21 cellular contexts compared by ENCODE assay signal in the genomic region with DNA sequence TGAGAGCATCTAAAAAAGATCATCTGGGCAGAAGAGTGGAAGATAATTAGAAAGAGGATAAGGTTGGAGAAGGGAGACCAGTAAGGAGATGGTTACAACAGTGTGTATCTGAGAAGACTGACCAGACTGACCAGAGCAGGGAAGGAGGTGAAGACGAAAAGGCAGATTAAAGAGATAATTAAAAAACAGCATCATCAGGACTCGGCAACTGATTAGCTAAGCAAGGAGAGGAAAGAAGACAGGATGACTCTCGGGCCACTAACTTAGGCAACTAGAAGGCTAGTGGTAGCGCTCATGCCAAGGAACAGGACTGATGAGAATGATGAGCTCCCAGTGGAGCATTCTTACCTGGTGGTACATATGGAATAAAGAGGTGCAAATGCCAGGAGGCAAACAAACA. TPM values are rescaled to one million over a fixed set of nuclear protein-coding genes. Genes with fewer than 3 reads are reported as not detected.
DNase-seq lines count a peak whose midpoint lies in the region; ATAC-seq, FAIRE-seq and TF ChIP-seq lines count a peak whose summit lies in the region.
"Had no signal": no experiment of that assay in that cellular context is flagged by ENCODE, and none has a peak within 500 bp of the region (broad histone marks: within the 10 kb centered on the region; RNA-seq: fewer than 3 reads in every experiment).

No MANE protein-coding gene starts in this region.

- TF ChIP-seq EP300 in GM12878 (IDR thresholded peaks at IDR 0.05; ENCODE audit: borderline replicate concordance in 1 of 2, control insufficient read depth in 1 of 2, low read depth in 2 of 2, low read length in 2 of 2) = no peak

- peaks cover 14% of the 10 kb centered on the region for H3K36me3 Mint-ChIP-seq in CD4-positive, CD25-positive, alpha-beta regulatory T cell

- SMC1A ChIA-PET in GM12878 (lab: Charles Lee; ENCODE audit: uncharacterized antibody, unreplicated experiment) = interaction anchor here (1.2 to 2.3 kb wide), 5 partner anchors 10 to 260 kb away, joined by 3 to 9 read pairs (median 6); no protein-coding TSS in a partner anchor

- no peak for TF ChIP-seq POLR2A in GM12878 (IDR thresholded peaks at IDR 0.05; ENCODE audit: low read depth, low read length)
- no peak for TF ChIP-seq POLR2A in heart left ventricle (IDR thresholded peaks at IDR 0.05)

- H4K20me1 ChIP-seq in GM12878 (ENCODE audit: control insufficient read depth, insufficient read depth) = no peaks in the 10 kb centered on the region

- WGBS in GM12878 (ENCODE audit: insufficient coverage, insufficient replicate concordance, low lambda C conversion rate, missing lambda C conversion rate) = 95% methylated on average over 4 of the region's 4 CpGs
- 93 to 96% (median 95%) methylated on average over 4 of the region's 4 CpGs for WGBS in heart left ventricle, 4 donors

- no peak for ATAC-seq in CD4-positive, CD25-positive, alpha-beta regulatory T cell (ENCODE audit: low read depth in 2 of 2)
- ATAC-seq in GM12878 (no peak), left colon (no peak), heart left ventricle (no peak), HG03095 (IDR thresholded peaks at IDR 0.05; ENCODE audit: unreplicated experiment) (no peak)
- ATAC-seq: GM23338 had no signal

- intact Hi-C loops in GM12878 (cut with micrococcal nuclease; ENCODE audit: unreplicated experiment) = no loop called here
- intact Hi-C loops in left colon (cut with DNase I, micrococcal nuclease) = no loop called here
- intact Hi-C loops in heart left ventricle (cut with DNase I) = no loop called here

- no peak for FAIRE-seq in GM12878 (lab: Jason Lieb, UNC)
- FAIRE-seq: D721Med, G401.6, GM18507, H54 had no signal

- H3K4me1 Mint-ChIP-seq in CD4-positive, CD25-positive, alpha-beta regulatory T cell = peaks cover 13 to 55% (median 24%) of the 10 kb centered on the region in 4 donors

- H3K4me3 ChIP-seq in CD4-positive, CD25-positive, alpha-beta regulatory T cell (ENCODE audit: low read depth, low read length) = peak overlapping the region; percentile 30
- H3K4me3 ChIP-seq in HEK293 (ENCODE audit: low read depth, low read length) (no peak overlapping the region), GM12878 (no peak overlapping the region), mucosa of rectum (ENCODE audit: low read length in 2 of 2) (peak overlapping the region in 1 of 2 donors; percentile 34), heart left ventricle (no peak overlapping the region)
- H3K4me3 ChIP-seq: GM23338 had no signal

- RAD21 ChIA-PET in GM12878 (lab: Charles Lee; ENCODE audit: unreplicated experiment) = interaction anchor here (0.9 to 1.3 kb wide), 2 partner anchors 10 to 34 kb away, joined by 3 read pairs; no protein-coding TSS in a partner anchor

- no peak for TF ChIP-seq RAD21 in GM12878 (IDR thresholded peaks at IDR 0.05; ENCODE audit: insufficient read depth, low read depth, low read length)

- H3K27me3 ChIP-seq in CD4-positive, CD25-positive, alpha-beta regulatory T cell (ENCODE audit: control insufficient read depth, insufficient read depth, low read length) = no peaks in the 10 kb centered on the region
- no peaks in the 10 kb centered on the region for H3K27me3 ChIP-seq in GM12878 (replicated peaks in 1 of 2; ENCODE audit: control insufficient read depth in 2 of 2, insufficient read depth in 2 of 2, low read length in 1 of 2)
- H3K27me3 ChIP-seq in mucosa of rectum (ENCODE audit: control insufficient read depth in 2 of 2, insufficient read depth in 2 of 2, low read length in 2 of 2) = no peaks in the 10 kb centered on the region
- H3K27me3 ChIP-seq in heart left ventricle = no peaks in the 10 kb centered on the region
- H3K27me3 ChIP-seq: BE2C had no signal

- peaks cover 32% of the 10 kb centered on the region for H3K79me2 ChIP-seq in GM12878 (ENCODE audit: control insufficient read depth, insufficient read depth, low read length)

- no peak overlapping the region for H3K9ac ChIP-seq in GM12878 (ENCODE audit: control insufficient read depth, insufficient read depth, low read length)
- no peak overlapping the region for H3K9ac ChIP-seq in mucosa of rectum (ENCODE audit: low read depth in 1 of 2, low read length in 2 of 2)
- H3K9ac ChIP-seq: KMS-11 had no signal

- no peak overlapping the region for H3K4me3 Mint-ChIP-seq in CD4-positive, CD25-positive, alpha-beta regulatory T cell
- H3K4me3 Mint-ChIP-seq: CD4-positive, alpha-beta T cell; GM23338; HFFc6 had no signal

- CTCF ChIA-PET in HEK293 (lab: Yijun Ruan, JAX) = interaction anchor here (0.6 to 1.5 kb wide), 5 partner anchors 9 to 658 kb away, joined by 3 to 4 read pairs (median 3); no protein-coding TSS in a partner anchor
- CTCF ChIA-PET in GM12878 (lab: Yijun Ruan, JAX) = interaction anchor here (0.6 to 2.3 kb wide), 9 partner anchors 10 to 834 kb away, joined by 3 to 6 read pairs (median 4); a partner anchor contains a TSS

- no peak overlapping the region for H3K27ac Mint-ChIP-seq in CD4-positive, CD25-positive, alpha-beta regulatory T cell
- H3K27ac Mint-ChIP-seq: CD4-positive, alpha-beta T cell; GM23338; HFFc6 had no signal

- H3K9me3 Mint-ChIP-seq in CD4-positive, CD25-positive, alpha-beta regulatory T cell = no peaks in the 10 kb centered on the region
- H3K9me3 Mint-ChIP-seq: CD4-positive, alpha-beta T cell; GM23338; HFFc6 had no signal

- H3K27ac ChIP-seq in CD4-positive, CD25-positive, alpha-beta regulatory T cell (ENCODE audit: insufficient read depth, low read length, poor library complexity, severe bottlenecking) = no peak overlapping the region
- no peak overlapping the region for H3K27ac ChIP-seq in HEK293 (ENCODE audit: extremely low read depth, low read depth, low read length)
- no peak overlapping the region for H3K27ac ChIP-seq in GM12878 (ENCODE audit: control insufficient read depth, insufficient read depth)
- peak overlapping the region; percentile 47 to 59 for H3K27ac ChIP-seq in mucosa of rectum (ENCODE audit: low read depth in 2 of 2, low read length in 2 of 2)
- no peak overlapping the region for H3K27ac ChIP-seq in heart left ventricle
- H3K27ac ChIP-seq: KMS-11 had no signal

- in situ Hi-C loops in GM12878 (cut with MboI) = no loop called here

- no peak for DNase-seq in CD4-positive, CD25-positive, alpha-beta regulatory T cell
- DNase-seq in GM12878 (ENCODE audit: low read depth, low spot score) (no peak), left colon (no peak), NCI-H2107 treated with DMSO at 0.1 percent for 48 hours (lab: John Stamatoyannopoulos, UW; ENCODE audit: unreplicated experiment) (no peak), heart left ventricle (no peak)
- DNase-seq: BE2C; C1 segment of cervical spinal cord; Caco-2; CD4-positive, alpha-beta T cell; DMS79 treated with DMSO at 0.1 percent for 48 hours; HCEC 1CT; HFFc6 had no signal

- POLR2A ChIA-PET in HEK293 (lab: Yijun Ruan, JAX) (no interaction called here), GM12878 (lab: Charles Lee) (interaction anchor here (0.6 to 1.1 kb wide), 5 partner anchors 11 to 627 kb away, joined by 3 to 4 read pairs (median 3); no protein-coding TSS in a partner anchor)

- peaks cover 39% of the 10 kb centered on the region for H3K4me1 ChIP-seq in CD4-positive, CD25-positive, alpha-beta regulatory T cell (ENCODE audit: control insufficient read depth, insufficient read depth, low read length, poor library complexity, severe bottlenecking)
- H3K4me1 ChIP-seq in HEK293 (ENCODE audit: control insufficient read depth, insufficient read depth, low read length) (no peaks in the 10 kb centered on the region), GM12878 (ENCODE audit: control insufficient read depth, insufficient read depth, low read length) (peaks cover 3% of the 10 kb centered on the region; the same call in 1 of the 2 replicates), mucosa of rectum (ENCODE audit: control insufficient read depth in 2 of 2, insufficient read depth in 2 of 2, low read length in 2 of 2) (peaks cover 13 to 20% of the 10 kb centered on the region in 2 donors), heart left ventricle (peaks cover 0 to 28% (median 16%) of the 10 kb centered on the region in 12 donors)
- H3K4me1 ChIP-seq: BE2C had no signal

- TF ChIP-seq CTCF in HEK293 (tag by site-specific recombination; IDR thresholded peaks at IDR 0.05) (no peak), GM12878 (IDR thresholded peaks at IDR 0.05 in 2 of 3, conservative IDR thresholded peaks at IDR 0.05 in 1 of 3; ENCODE audit: control insufficient read depth in 2 of 3, extremely low read depth in 1 of 3, insufficient read depth in 1 of 3, low read depth in 3 of 3, low read length in 3 of 3) (no peak), heart left ventricle (IDR thresholded peaks at IDR 0.05) (no peak)

- BruUV-seq in GM12878 (replicated peaks; lab: Mats Ljungman, UMichigan) = no TSS peak

- no peaks in the 10 kb centered on the region for H3K9me3 ChIP-seq in CD4-positive, CD25-positive, alpha-beta regulatory T cell (ENCODE audit: control insufficient read depth in 2 of 2, low read length in 2 of 2)
- H3K9me3 ChIP-seq in HEK293 (ENCODE audit: control insufficient read depth, insufficient read depth, low read depth, low read length) = no peaks in the 10 kb centered on the region
- H3K9me3 ChIP-seq in GM12878 (replicated peaks; ENCODE audit: control insufficient read depth, insufficient read depth, low read length) = no peaks in the 10 kb centered on the region
- H3K9me3 ChIP-seq in mucosa of rectum (ENCODE audit: control insufficient read depth in 2 of 2, low read length in 2 of 2) = no peaks in the 10 kb centered on the region
- no peaks in the 10 kb centered on the region for H3K9me3 ChIP-seq in heart left ventricle
- H3K9me3 ChIP-seq: BE2C, Caco-2 had no signal

- peaks cover 55% of the 10 kb centered on the region for H3K36me3 ChIP-seq in CD4-positive, CD25-positive, alpha-beta regulatory T cell (ENCODE audit: control insufficient read depth, insufficient read depth, low read length)
- peaks cover 66 to 77% of the 10 kb centered on the region in 2 experiments for H3K36me3 ChIP-seq in HEK293 (ENCODE audit: control insufficient read depth in 2 of 2, insufficient read depth in 1 of 2, low read length in 2 of 2)
- H3K36me3 ChIP-seq in GM12878 (ENCODE audit: control insufficient read depth in 2 of 2, insufficient read depth in 2 of 2, low read length in 1 of 2) = peaks cover 0 to 26% of the 10 kb centered on the region in 2 experiments; a peak in 2 of 4 replicates
- peaks cover 29 to 43% of the 10 kb centered on the region in 2 donors for H3K36me3 ChIP-seq in mucosa of rectum (ENCODE audit: control insufficient read depth in 2 of 2, insufficient read depth in 2 of 2, low read length in 2 of 2)
- peaks cover 0 to 79% (median 69%) of the 10 kb centered on the region in 9 donors for H3K36me3 ChIP-seq in heart left ventricle

- H3K27me3 Mint-ChIP-seq in CD4-positive, CD25-positive, alpha-beta regulatory T cell = no peaks in the 10 kb centered on the region
- H3K27me3 Mint-ChIP-seq: CD4-positive, alpha-beta T cell had no signal

- H3K4me2 ChIP-seq in GM12878 (ENCODE audit: control insufficient read depth, insufficient read depth) = peak overlapping the region; percentile 50; the same call in 1 of the 2 replicates
- H3K4me2 ChIP-seq: GM23338, KMS-11 had no signal

- H2AFZ ChIP-seq in GM12878 (ENCODE audit: control insufficient read depth, low read depth, low read length) = no peak overlapping the region
- H2AFZ ChIP-seq: GM23338 had no signal

RNA-seq across cellular contexts. Expression of a gene that starts 3.9 kb away (rescaled TPM):
- 175 TPM for total RNA-seq in CD4-positive, CD25-positive, alpha-beta regulatory T cell
- polyA plus RNA-seq in CD4-positive, CD25-positive, alpha-beta regulatory T cell = 10 to 100 TPM; 68.9 to 74.8 (median 70.2) TPM
- 98.8 and 100 TPM in 2 replicates for total RNA-seq in GM12878 (2013; cell fraction: nucleolus; rRNA removed)
- total RNA-seq in GM12878 (2014; rRNA removed) (61.2 and 83.5 TPM in 2 replicates), GM12878 (2014; rRNA removed; fragmentation: Illumina TruSeq; extraction: Trizol) (119 and 132 TPM in 2 replicates), GM12878 (2021) (89.2 and 95.2 TPM in 2 replicates), left colon (10 to 100 TPM; 50.8 to 58.7 TPM), heart left ventricle (10 to 100 TPM; 34.2 to 75.1 (median 48.6) TPM)
- polyA plus RNA-seq in GM12878 (2011; ENCODE audit: low read depth) = 36.8 TPM
- polyA plus RNA-seq in GM12878 (2011; rRNA removed) (55.7 and 103 TPM in 2 replicates), GM12878 (2014; fragmentation: Illumina TruSeq; extraction: Trizol) (89.9 and 127 TPM in 2 replicates), GM12878 (2014; fragmentation: Nextera tagmentation; extraction: Ambion mirVana) (100 to 1,000 TPM in 1 of 2 experiments, 10 to 100 TPM in 1; 98.2 to 124 TPM), GM12878 (2014; rRNA removed) (46.4 and 56.0 TPM in 2 replicates), GM12878 (2016; fragmentation: Nextera tagmentation; extraction: Ambion mirVana) (100 to 1,000 TPM; 119 to 130 TPM), heart left ventricle (10 to 100 TPM; 97.5 to 97.8 TPM)
- polyA plus RNA-seq in GM12878 (2011; cell fraction: cytosol; rRNA removed) = 38.1 and 41.8 TPM in 2 replicates
- polyA plus RNA-seq in GM12878 (2011; cell fraction: nucleus; rRNA removed) = 29.9 and 35.9 TPM in 2 replicates
- polyA plus RNA-seq in GM12878 (2012) = 97.1 and 116 TPM in 2 replicates
- 16.0 and 32.3 TPM in 2 replicates for polyA minus RNA-seq in GM12878 (2011; rRNA and poly(A)+ RNA removed)
- polyA minus RNA-seq in GM12878 (2011; cell fraction: cytosol; rRNA and poly(A)+ RNA removed) = 8.3 and 22.2 TPM in 2 replicates
- 28.5 and 31.9 TPM in 2 replicates for polyA minus RNA-seq in GM12878 (2011; cell fraction: nucleus; rRNA and poly(A)+ RNA removed)

RNA-seq across cellular contexts. Expression of a gene that starts 28.5 kb away (rescaled TPM):
- total RNA-seq in CD4-positive, CD25-positive, alpha-beta regulatory T cell = 102 TPM
- 10 to 100 TPM; 50.5 to 67.9 (median 55.2) TPM for polyA plus RNA-seq in CD4-positive, CD25-positive, alpha-beta regulatory T cell
- total RNA-seq in GM12878 (2013; cell fraction: nucleolus; rRNA removed) = 52.5 and 52.8 TPM in 2 replicates
- total RNA-seq in GM12878 (2014; rRNA removed) (75.1 and 89.7 TPM in 2 replicates), GM12878 (2014; rRNA removed; fragmentation: Illumina TruSeq; extraction: Trizol) (58.8 and 59.9 TPM in 2 replicates), GM12878 (2021) (120 and 125 TPM in 2 replicates), left colon (100 to 1,000 TPM in 1 of 2 donors, 10 to 100 TPM in 1; 84.6 to 108 TPM), heart left ventricle (100 to 1,000 TPM in 1 of 9 donors, 10 to 100 TPM in 8; 56.7 to 100 (median 83.3) TPM)
- 58.2 TPM for polyA plus RNA-seq in GM12878 (2011; ENCODE audit: low read depth)
- polyA plus RNA-seq in GM12878 (2011; rRNA removed) (138 and 178 TPM in 2 replicates), GM12878 (2014; fragmentation: Illumina TruSeq; extraction: Trizol) (95.3 and 116 TPM in 2 replicates), GM12878 (2014; fragmentation: Nextera tagmentation; extraction: Ambion mirVana) (10 to 100 TPM; 39.8 to 60.1 TPM), GM12878 (2014; rRNA removed) (58.2 and 66.2 TPM in 2 replicates), GM12878 (2016; fragmentation: Nextera tagmentation; extraction: Ambion mirVana) (10 to 100 TPM; 68.4 to 71.9 TPM), heart left ventricle (10 to 100 TPM; 43.0 to 80.9 TPM)
- 43.9 and 51.8 TPM in 2 replicates for polyA plus RNA-seq in GM12878 (2011; cell fraction: cytosol; rRNA removed)
- polyA plus RNA-seq in GM12878 (2011; cell fraction: nucleus; rRNA removed) = 31.3 TPM in 2 replicates
- polyA plus RNA-seq in GM12878 (2012) = 94.4 and 116 TPM in 2 replicates
- 35.0 and 43.1 TPM in 2 replicates for polyA minus RNA-seq in GM12878 (2011; rRNA and poly(A)+ RNA removed)
- 27.3 and 28.9 TPM in 2 replicates for polyA minus RNA-seq in GM12878 (2011; cell fraction: cytosol; rRNA and poly(A)+ RNA removed)
- 15.8 and 28.3 TPM in 2 replicates for polyA minus RNA-seq in GM12878 (2011; cell fraction: nucleus; rRNA and poly(A)+ RNA removed)

Comparison
In these comparisons a context has a peak if more than half of its experiments do, and no peak if none do; other contexts are left out.
1. H3K27ac ChIP-seq: peak in mucosa of rectum (2 of 2); none in CD4-positive, CD25-positive, alpha-beta regulatory T cell (single experiment), HEK293 (single experiment), GM12878 (single experiment) and heart left ventricle (0 of 12).